ENCODE assay signal across 23 cellular contexts in genomic region chr17:33175565-33175964, GRCh38.
"Had no signal": no experiment of that assay in that cellular context is flagged by ENCODE, and none has a peak within 500 bp of the region (broad histone marks: within the 10 kb centered on the region; RNA-seq: fewer than 3 reads in every experiment).

No MANE protein-coding gene starts in this region.

- H3K4me1 ChIP-seq: left lung, pancreas, right lobe of liver, tibial nerve, upper lobe of left lung, vagina had no signal

- H3K27ac ChIP-seq: coronary artery, esophagus muscularis mucosa, left lung, pancreas, right lobe of liver, thoracic aorta, tibial nerve, upper lobe of left lung, vagina had no signal

- H3K4me1 Mint-ChIP-seq: naive B cell; stimulated activated naive B cell treated with anti-CD40 and anti-IgM and Interleukin-4, amounts not matched to agents 10 μg/mL and 1 μg/mL and 100 μg/mL, for 72 hours had no signal

- H3K27me3 ChIP-seq: pancreas, right lobe of liver, tibial nerve, upper lobe of left lung, vagina had no signal

- DNase-seq: dermis blood vessel endothelial cell; effector memory CD4-positive, alpha-beta T cell; foreskin melanocyte; left lung; mesenchymal stem cell; mucosa of descending colon; naive B cell; pancreas; retina; right lobe of liver; small intestine; stimulated activated CD4-positive, alpha-beta T cell treated with anti-CD3 and anti-CD28 coated beads, Interleukin-15, amount 100 ng/mL, for 24 hours; stimulated activated CD4-positive, alpha-beta T cell treated with anti-CD3 and anti-CD28 coated beads, Interleukin-2, amount 100 ng/mL, for 48 hours; stimulated activated naive B cell treated with anti-CD40 and anti-IgM and Interleukin-4, amounts not matched to agents 10 μg/mL and 1 μg/mL and 100 μg/mL, for 72 hours; upper lobe of left lung had no signal

- ATAC-seq: left lung; mucosa of descending colon; natural killer cell treated with Interleukin-12 subunit alpha and Interleukin-12 subunit beta and Interleukin-15 and Interleukin-18, amount 100 ng/mL, for 72 hours; pancreas; right lobe of liver; stimulated activated naive B cell treated with anti-CD40 and anti-IgM and Interleukin-4, amounts not matched to agents 10 μg/mL and 1 μg/mL and 100 μg/mL, for 72 hours had no signal

- H3K4me3 ChIP-seq: coronary artery, esophagus muscularis mucosa, left lung, mucosa of descending colon, pancreas, right lobe of liver, thoracic aorta, tibial nerve, upper lobe of left lung, vagina had no signal

- H3K9me3 ChIP-seq: esophagus muscularis mucosa, left lung, mucosa of descending colon, pancreas, right lobe of liver, thoracic aorta, tibial nerve, upper lobe of left lung, vagina had no signal

- H3K27ac Mint-ChIP-seq: mesothelial cell of epicardium; naive B cell; natural killer cell treated with Interleukin-12 subunit alpha and Interleukin-12 subunit beta and Interleukin-15 and Interleukin-18, amount 100 ng/mL, for 72 hours; stimulated activated naive B cell treated with anti-CD40 and anti-IgM and Interleukin-4, amounts not matched to agents 10 μg/mL and 1 μg/mL and 100 μg/mL, for 72 hours; stimulated activated naive CD8-positive, alpha-beta T cell treated with anti-CD3 and anti-CD28 coated beads, Interleukin-15, Interleukin-2, amounts not matched to agents 100 ng/mL and 50 ng/mL, for 24 hours had no signal

- H3K36me3 Mint-ChIP-seq: mesothelial cell of epicardium; naive B cell; natural killer cell treated with Interleukin-12 subunit alpha and Interleukin-12 subunit beta and Interleukin-15 and Interleukin-18, amount 100 ng/mL, for 72 hours; stimulated activated naive B cell treated with anti-CD40 and anti-IgM and Interleukin-4, amounts not matched to agents 10 μg/mL and 1 μg/mL and 100 μg/mL, for 72 hours had no signal

- H3K36me3 ChIP-seq: esophagus muscularis mucosa, left lung, pancreas, right lobe of liver, thoracic aorta, tibial nerve, upper lobe of left lung, vagina had no signal

- H3K4me3 Mint-ChIP-seq: mesothelial cell of epicardium; naive B cell; natural killer cell treated with Interleukin-12 subunit alpha and Interleukin-12 subunit beta and Interleukin-15 and Interleukin-18, amount 100 ng/mL, for 72 hours; stimulated activated naive B cell treated with anti-CD40 and anti-IgM and Interleukin-4, amounts not matched to agents 10 μg/mL and 1 μg/mL and 100 μg/mL, for 72 hours; stimulated activated naive CD8-positive, alpha-beta T cell treated with anti-CD3 and anti-CD28 coated beads, Interleukin-15, Interleukin-2, amounts not matched to agents 100 ng/mL and 50 ng/mL, for 24 hours had no signal

- H3K9me3 Mint-ChIP-seq: mesothelial cell of epicardium; naive B cell; natural killer cell treated with Interleukin-12 subunit alpha and Interleukin-12 subunit beta and Interleukin-15 and Interleukin-18, amount 100 ng/mL, for 72 hours; stimulated activated naive CD8-positive, alpha-beta T cell treated with anti-CD3 and anti-CD28 coated beads, Interleukin-15, Interleukin-2, amounts not matched to agents 100 ng/mL and 50 ng/mL, for 24 hours had no signal
